ENCODE assay signal across 8 cellular contexts in the genomic region with DNA sequence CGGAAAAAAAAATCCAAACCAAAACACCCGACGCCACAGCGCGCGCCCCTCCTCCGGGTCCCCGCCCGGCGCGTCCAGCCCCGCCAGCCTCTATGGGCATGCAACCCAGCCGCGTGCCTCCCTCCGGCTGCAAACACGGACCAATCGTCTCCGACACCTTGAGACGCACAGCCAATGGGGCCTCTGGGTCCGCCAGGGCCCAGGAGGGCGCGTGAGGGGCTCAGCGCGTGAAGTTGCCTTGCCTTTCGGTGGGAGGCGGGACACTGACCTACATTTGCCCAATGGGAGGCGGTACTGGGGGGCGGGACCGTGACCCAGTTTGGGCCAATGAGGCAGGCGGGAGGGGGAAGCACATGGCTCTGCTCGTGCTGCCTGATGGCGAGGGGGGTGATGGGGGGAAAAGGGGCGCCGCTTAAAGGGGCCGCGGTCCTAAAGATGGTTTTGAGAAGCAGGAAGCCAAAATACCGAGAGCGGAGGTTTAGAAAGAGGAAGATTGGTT. TPM values are rescaled to one million over a fixed set of nuclear protein-coding genes. Genes with fewer than 3 reads are reported as not detected.
DNase-seq lines count a peak whose midpoint lies in the region; ATAC-seq, FAIRE-seq and TF ChIP-seq lines count a peak whose summit lies in the region.

No MANE protein-coding gene starts in this region.

- peak overlapping the region; percentile 15 to 76 (median 59); a peak in 4 of 6 replicates for H3K4me3 ChIP-seq in HepG2 (replicated peaks in 1 of 3; ENCODE audit: insufficient read depth in 1 of 3, low read depth in 2 of 3, low read length in 3 of 3)

- DNase-seq in C1 segment of cervical spinal cord (lab: John Stamatoyannopoulos, UW) (peak; percentile 92 to 100 (median 98)), NCI-H748 (lab: John Stamatoyannopoulos, UW; ENCODE audit: unreplicated experiment) (peak; percentile 100), dedifferentiated amniotic fluid mesenchymal stem cell (ENCODE audit: extremely low spot score) (peak; percentile 98), HepG2 (ENCODE audit: low spot score) (peak; percentile 96)
- peak; percentile 94 to 99 for DNase-seq in activated CD4-positive, alpha-beta T cell treated with anti-CD3 and anti-CD28 coated beads, Interleukin-2, amount 50 U/mL, for 24 hours (ENCODE audit: low read depth in 1 of 2, low spot score in 1 of 2)
- DNase-seq in stimulated activated CD4-positive, alpha-beta T cell treated with anti-CD3 and anti-CD28 coated beads, Interleukin-2, amount 100 ng/mL, for 48 hours = peak; percentile 94 to 95

- WGBS in HepG2 (ENCODE audit: low lambda C conversion rate) = 0% methylated on average over 10 of the region's 38 CpGs

- BruUV-seq in HepG2 (replicated peaks; lab: Mats Ljungman, UMichigan) = no TSS peak

- CTCF ChIA-PET in HepG2 (lab: Yijun Ruan, JAX; ENCODE audit: low intra/inter-chr PET ratio, low total read pairs) = interaction anchor here (0.6 to 0.9 kb wide), 2 partner anchors 9 to 23 kb away, joined by 3 read pairs; a partner anchor contains a TSS

- TF ChIP-seq POLR2A in HepG2 (IDR thresholded peaks at IDR 0.05; ENCODE audit: insufficient read depth in 1 of 2, low read depth in 2 of 2, low read length in 2 of 2) = peak in 1 of 2 experiments; percentile 45; a peak in 2 of 4 replicates

- peak overlapping the region; percentile 96 for H3K4me2 ChIP-seq in HepG2 (ENCODE audit: low read depth, low read length)

- ATAC-seq in GM19397 (IDR thresholded peaks at IDR 0.05; ENCODE audit: unreplicated experiment) = peak; percentile 76
- ATAC-seq in HG03558 (IDR thresholded peaks at IDR 0.05; ENCODE audit: extremely low read depth, unreplicated experiment) = peak; percentile 54
- peak; percentile 85 for ATAC-seq in HepG2

- in situ Hi-C loops in HepG2 (cut with HindIII; ENCODE audit: extremely low pct_ligation_motif_present, low pct_unique_long_range_greater_than_20kb) = no loop called here

- peak overlapping the region; percentile 49 for H3K9ac ChIP-seq in HepG2 (ENCODE audit: insufficient read depth, low read depth, low read length)

- TF ChIP-seq RAD21 in HepG2 (CRISPR knock-in tag; IDR thresholded peaks at IDR 0.05) = no peak

- H3K4me1 ChIP-seq in HepG2 (ENCODE audit: insufficient read depth, low read length) = peaks cover 70% of the 10 kb centered on the region

- H2AFZ ChIP-seq in HepG2 (ENCODE audit: low read length) = no peak overlapping the region

- TF ChIP-seq EP300 in HepG2 (IDR thresholded peaks at IDR 0.05; ENCODE audit: low read depth in 2 of 2, low read length in 2 of 2) (0 out of 4 replicates have a peak, but pooled peaks of 1 of the 2 experiments have one; percentile 20), HepG2 (CRISPR knock-in tag; IDR thresholded peaks at IDR 0.05; ENCODE audit: borderline replicate concordance) (peak; percentile 51; the same call in 1 of the 2 replicates)

- no peak for TF ChIP-seq CTCF in HepG2 (CRISPR knock-in tag; IDR thresholded peaks at IDR 0.05)

- FAIRE-seq in HepG2 (lab: Jason Lieb, UNC) = peak; percentile 84

- no peaks in the 10 kb centered on the region for H4K20me1 ChIP-seq in HepG2 (ENCODE audit: insufficient read depth, low read length)

- POLR2A ChIA-PET in HepG2 (lab: Yijun Ruan, JAX) = interaction anchor here (0.6 to 2.0 kb wide), 5 partner anchors 8 to 305 kb away, joined by 3 to 12 read pairs (median 4); a partner anchor contains a TSS

- no peaks in the 10 kb centered on the region for H3K36me3 ChIP-seq in HepG2 (replicated peaks in 1 of 2; ENCODE audit: control insufficient read depth in 1 of 2, insufficient read depth in 2 of 2, low read length in 2 of 2)

- H3K79me2 ChIP-seq in HepG2 (ENCODE audit: insufficient read depth, low read length) = no peaks in the 10 kb centered on the region

- intact Hi-C loops in HepG2 (cut with micrococcal nuclease; ENCODE audit: unreplicated experiment) = no loop called here

- H3K27ac ChIP-seq in HepG2 (ENCODE audit: extremely low read length, insufficient read depth, low read length) = peak overlapping the region; percentile 70

- H3K9me3 ChIP-seq in HepG2 (ENCODE audit: low read length) = no peaks in the 10 kb centered on the region

- H3K27me3 ChIP-seq in HepG2 (ENCODE audit: control insufficient read depth in 1 of 2, insufficient read depth in 2 of 2, low read length in 2 of 2) = peaks cover 0 to 8% of the 10 kb centered on the region in 2 experiments; a peak in 3 of 5 replicates

RNA-seq across cellular contexts. Expression of a gene that starts 0.3 kb away (rescaled TPM):
- 5.5 and 5.8 TPM in 2 replicates for total RNA-seq in HepG2 (2016; rRNA removed; fragmentation: Illumina TruSeq; extraction: Trizol)
- 2.6 and 4.6 TPM in 2 replicates for total RNA-seq in HepG2 (2016; cell fraction: cytosol; rRNA removed; fragmentation: Illumina TruSeq; extraction: Trizol; ENCODE audit: low read depth)
- 2.5 and 6.3 TPM in 2 replicates for total RNA-seq in HepG2 (2016; cell fraction: insoluble cytoplasmic fraction; rRNA removed; fragmentation: Illumina TruSeq; extraction: Trizol)
- total RNA-seq in HepG2 (2016; cell fraction: membrane; rRNA removed; fragmentation: Illumina TruSeq; extraction: Trizol) = 6.0 TPM in 2 replicates
- 2.5 and 2.9 TPM in 2 replicates for total RNA-seq in HepG2 (2016; cell fraction: nucleus; rRNA removed; fragmentation: Illumina TruSeq; extraction: Trizol)
- polyA plus RNA-seq in HepG2 (2011; rRNA removed) = 1.7 and 2.1 TPM in 2 replicates
- polyA plus RNA-seq in HepG2 (2011; cell fraction: cytosol; rRNA removed) = 2.1 and 2.5 TPM in 2 replicates
- 2.7 and 3.2 TPM in 2 replicates for polyA plus RNA-seq in HepG2 (2011; cell fraction: nucleus; rRNA removed)
- 3.6 and 3.7 TPM in 2 replicates for polyA plus RNA-seq in HepG2 (2012)
- polyA plus RNA-seq in HepG2 (2016; cell fraction: cytosol; fragmentation: Illumina TruSeq; extraction: Trizol; ENCODE audit: low read depth) = 2.3 and 2.6 TPM in 2 replicates
- polyA plus RNA-seq in HepG2 (2016; cell fraction: insoluble cytoplasmic fraction; fragmentation: Illumina TruSeq; extraction: Trizol; ENCODE audit: low read depth) = 5.2 and 5.4 TPM in 2 replicates
- polyA plus RNA-seq in HepG2 (2016; cell fraction: membrane; fragmentation: Illumina TruSeq; extraction: Trizol; ENCODE audit: low read depth) = 2.9 and 5.4 TPM in 2 replicates
- 5.1 and 6.2 TPM in 2 replicates for polyA plus RNA-seq in HepG2 (2016; cell fraction: nucleus; fragmentation: Illumina TruSeq; extraction: Trizol; ENCODE audit: insufficient read depth, low read depth)
- polyA minus RNA-seq in HepG2 (2011; rRNA and poly(A)+ RNA removed; ENCODE audit: low replicate concordance) = 2.0 and 5.8 TPM in 2 replicates
- polyA minus RNA-seq in HepG2 (2011; cell fraction: cytosol; rRNA and poly(A)+ RNA removed) = 2.3 and 2.7 TPM in 2 replicates
- 1.5 and 3.0 TPM in 2 replicates for polyA minus RNA-seq in HepG2 (2011; cell fraction: nucleus; rRNA and poly(A)+ RNA removed)

RNA-seq across cellular contexts. Expression of a gene that starts 8.5 kb away (rescaled TPM):
- total RNA-seq in HepG2 (2016; rRNA removed; fragmentation: Illumina TruSeq; extraction: Trizol) = 0.24 and 0.58 TPM in 2 replicates
- 0.79 and 0.91 TPM in 2 replicates for total RNA-seq in HepG2 (2016; cell fraction: cytosol; rRNA removed; fragmentation: Illumina TruSeq; extraction: Trizol; ENCODE audit: low read depth)
- total RNA-seq in HepG2 (2016; cell fraction: insoluble cytoplasmic fraction; rRNA removed; fragmentation: Illumina TruSeq; extraction: Trizol) = 0.48 TPM in 1 of 2 replicates, not detected in the other
- total RNA-seq in HepG2 (2016; cell fraction: membrane; rRNA removed; fragmentation: Illumina TruSeq; extraction: Trizol) = 0.38 and 0.62 TPM in 2 replicates
- not detected in 2 replicates for total RNA-seq in HepG2 (2016; cell fraction: nucleus; rRNA removed; fragmentation: Illumina TruSeq; extraction: Trizol)
- polyA plus RNA-seq in HepG2 (2011; rRNA removed) = 0.41 and 1.4 TPM in 2 replicates
- 0.36 and 0.54 TPM in 2 replicates for polyA plus RNA-seq in HepG2 (2011; cell fraction: cytosol; rRNA removed)
- polyA plus RNA-seq in HepG2 (2011; cell fraction: nucleus; rRNA removed) = 0.45 and 0.48 TPM in 2 replicates
- 1.5 and 2.9 TPM in 2 replicates for polyA plus RNA-seq in HepG2 (2012)
- polyA plus RNA-seq in HepG2 (2016; cell fraction: cytosol; fragmentation: Illumina TruSeq; extraction: Trizol; ENCODE audit: low read depth) = 0.82 and 1.7 TPM in 2 replicates
- polyA plus RNA-seq in HepG2 (2016; cell fraction: insoluble cytoplasmic fraction; fragmentation: Illumina TruSeq; extraction: Trizol; ENCODE audit: low read depth) = 0.37 and 0.38 TPM in 2 replicates
- polyA plus RNA-seq in HepG2 (2016; cell fraction: membrane; fragmentation: Illumina TruSeq; extraction: Trizol; ENCODE audit: low read depth) = 0.62 and 2.1 TPM in 2 replicates
- 0.72 and 1.3 TPM in 2 replicates for polyA plus RNA-seq in HepG2 (2016; cell fraction: nucleus; fragmentation: Illumina TruSeq; extraction: Trizol; ENCODE audit: insufficient read depth, low read depth)
- 0.08 and 3.7 TPM in 2 replicates for polyA minus RNA-seq in HepG2 (2011; rRNA and poly(A)+ RNA removed; ENCODE audit: low replicate concordance)
- not detected in 2 replicates for polyA minus RNA-seq in HepG2 (2011; cell fraction: cytosol; rRNA and poly(A)+ RNA removed)
- polyA minus RNA-seq in HepG2 (2011; cell fraction: nucleus; rRNA and poly(A)+ RNA removed) = not detected in 2 replicates

RNA-seq across cellular contexts. Expression of a gene that starts 18.2 kb away (rescaled TPM):
- total RNA-seq in HepG2 (2016; rRNA removed; fragmentation: Illumina TruSeq; extraction: Trizol) = 11.1 and 14.4 TPM in 2 replicates
- total RNA-seq in HepG2 (2016; cell fraction: cytosol; rRNA removed; fragmentation: Illumina TruSeq; extraction: Trizol; ENCODE audit: low read depth) = 5.0 and 6.0 TPM in 2 replicates
- total RNA-seq in HepG2 (2016; cell fraction: insoluble cytoplasmic fraction; rRNA removed; fragmentation: Illumina TruSeq; extraction: Trizol) = 8.9 and 15.9 TPM in 2 replicates
- total RNA-seq in HepG2 (2016; cell fraction: membrane; rRNA removed; fragmentation: Illumina TruSeq; extraction: Trizol) = 10.7 and 12.1 TPM in 2 replicates
- total RNA-seq in HepG2 (2016; cell fraction: nucleus; rRNA removed; fragmentation: Illumina TruSeq; extraction: Trizol) = 10.2 and 11.3 TPM in 2 replicates
- polyA plus RNA-seq in HepG2 (2011; rRNA removed) = 2.9 and 4.5 TPM in 2 replicates
- polyA plus RNA-seq in HepG2 (2011; cell fraction: cytosol; rRNA removed) = 2.2 and 3.8 TPM in 2 replicates
- polyA plus RNA-seq in HepG2 (2011; cell fraction: nucleus; rRNA removed) = 17.1 and 20.8 TPM in 2 replicates
- polyA plus RNA-seq in HepG2 (2012) = 2.8 and 3.1 TPM in 2 replicates
- polyA plus RNA-seq in HepG2 (2016; cell fraction: cytosol; fragmentation: Illumina TruSeq; extraction: Trizol; ENCODE audit: low read depth) = 3.0 and 3.7 TPM in 2 replicates
- polyA plus RNA-seq in HepG2 (2016; cell fraction: insoluble cytoplasmic fraction; fragmentation: Illumina TruSeq; extraction: Trizol; ENCODE audit: low read depth) = 10.5 and 14.1 TPM in 2 replicates
- polyA plus RNA-seq in HepG2 (2016; cell fraction: membrane; fragmentation: Illumina TruSeq; extraction: Trizol; ENCODE audit: low read depth) = 7.7 and 9.4 TPM in 2 replicates
- 24.3 and 24.6 TPM in 2 replicates for polyA plus RNA-seq in HepG2 (2016; cell fraction: nucleus; fragmentation: Illumina TruSeq; extraction: Trizol; ENCODE audit: insufficient read depth, low read depth)
- 11.6 and 13.3 TPM in 2 replicates for polyA minus RNA-seq in HepG2 (2011; rRNA and poly(A)+ RNA removed; ENCODE audit: low replicate concordance)
- 3.5 and 3.8 TPM in 2 replicates for polyA minus RNA-seq in HepG2 (2011; cell fraction: cytosol; rRNA and poly(A)+ RNA removed)
- polyA minus RNA-seq in HepG2 (2011; cell fraction: nucleus; rRNA and poly(A)+ RNA removed) = 9.0 and 10.2 TPM in 2 replicates

RNA-seq across cellular contexts. Expression of a gene that starts 18.5 kb away (rescaled TPM):
- total RNA-seq in HepG2 (2016; rRNA removed; fragmentation: Illumina TruSeq; extraction: Trizol) = 1,485 and 1,498 TPM in 2 replicates
- 2,025 and 2,222 TPM in 2 replicates for total RNA-seq in HepG2 (2016; cell fraction: cytosol; rRNA removed; fragmentation: Illumina TruSeq; extraction: Trizol; ENCODE audit: low read depth)
- 1,518 and 1,544 TPM in 2 replicates for total RNA-seq in HepG2 (2016; cell fraction: insoluble cytoplasmic fraction; rRNA removed; fragmentation: Illumina TruSeq; extraction: Trizol)
- 3,207 and 3,209 TPM in 2 replicates for total RNA-seq in HepG2 (2016; cell fraction: membrane; rRNA removed; fragmentation: Illumina TruSeq; extraction: Trizol)
- total RNA-seq in HepG2 (2016; cell fraction: nucleus; rRNA removed; fragmentation: Illumina TruSeq; extraction: Trizol) = 626 and 716 TPM in 2 replicates
- 1,639 and 1,894 TPM in 2 replicates for polyA plus RNA-seq in HepG2 (2011; rRNA removed)
- polyA plus RNA-seq in HepG2 (2011; cell fraction: cytosol; rRNA removed) = 2,410 and 2,836 TPM in 2 replicates
- polyA plus RNA-seq in HepG2 (2011; cell fraction: nucleus; rRNA removed) = 774 and 847 TPM in 2 replicates
- 1,965 and 2,530 TPM in 2 replicates for polyA plus RNA-seq in HepG2 (2012)
- 2,734 and 3,086 TPM in 2 replicates for polyA plus RNA-seq in HepG2 (2016; cell fraction: cytosol; fragmentation: Illumina TruSeq; extraction: Trizol; ENCODE audit: low read depth)
- 1,714 and 1,747 TPM in 2 replicates for polyA plus RNA-seq in HepG2 (2016; cell fraction: insoluble cytoplasmic fraction; fragmentation: Illumina TruSeq; extraction: Trizol; ENCODE audit: low read depth)
- 3,734 and 3,811 TPM in 2 replicates for polyA plus RNA-seq in HepG2 (2016; cell fraction: membrane; fragmentation: Illumina TruSeq; extraction: Trizol; ENCODE audit: low read depth)
- polyA plus RNA-seq in HepG2 (2016; cell fraction: nucleus; fragmentation: Illumina TruSeq; extraction: Trizol; ENCODE audit: insufficient read depth, low read depth) = 1,314 and 1,387 TPM in 2 replicates
- 713 and 1,028 TPM in 2 replicates for polyA minus RNA-seq in HepG2 (2011; rRNA and poly(A)+ RNA removed; ENCODE audit: low replicate concordance)
- 556 and 566 TPM in 2 replicates for polyA minus RNA-seq in HepG2 (2011; cell fraction: cytosol; rRNA and poly(A)+ RNA removed)
- polyA minus RNA-seq in HepG2 (2011; cell fraction: nucleus; rRNA and poly(A)+ RNA removed) = 180 and 193 TPM in 2 replicates

RNA-seq across cellular contexts. Expression of a gene that starts 22.6 kb away (rescaled TPM):
- 0.60 TPM in 1 of 2 replicates, not detected in the other for total RNA-seq in HepG2 (2016; rRNA removed; fragmentation: Illumina TruSeq; extraction: Trizol)
- total RNA-seq in HepG2 (2016; cell fraction: cytosol; rRNA removed; fragmentation: Illumina TruSeq; extraction: Trizol; ENCODE audit: low read depth) = not detected in 2 replicates
- total RNA-seq in HepG2 (2016; cell fraction: insoluble cytoplasmic fraction; rRNA removed; fragmentation: Illumina TruSeq; extraction: Trizol) = 0.30 TPM in 1 of 2 replicates, not detected in the other
- not detected in 2 replicates for total RNA-seq in HepG2 (2016; cell fraction: membrane; rRNA removed; fragmentation: Illumina TruSeq; extraction: Trizol)
- total RNA-seq in HepG2 (2016; cell fraction: nucleus; rRNA removed; fragmentation: Illumina TruSeq; extraction: Trizol) = 1.6 and 1.9 TPM in 2 replicates
- polyA plus RNA-seq in HepG2 (2011; rRNA removed) = 0.13 and 0.18 TPM in 2 replicates
- not detected in 2 replicates for polyA plus RNA-seq in HepG2 (2011; cell fraction: cytosol; rRNA removed)
- 1.7 and 1.8 TPM in 2 replicates for polyA plus RNA-seq in HepG2 (2011; cell fraction: nucleus; rRNA removed)
- 0.15 and 0.28 TPM in 2 replicates for polyA plus RNA-seq in HepG2 (2012)
- polyA plus RNA-seq in HepG2 (2016; cell fraction: cytosol; fragmentation: Illumina TruSeq; extraction: Trizol; ENCODE audit: low read depth) = not detected in 2 replicates
- polyA plus RNA-seq in HepG2 (2016; cell fraction: insoluble cytoplasmic fraction; fragmentation: Illumina TruSeq; extraction: Trizol; ENCODE audit: low read depth) = not detected in 2 replicates
- not detected in 2 replicates for polyA plus RNA-seq in HepG2 (2016; cell fraction: membrane; fragmentation: Illumina TruSeq; extraction: Trizol; ENCODE audit: low read depth)
- polyA plus RNA-seq in HepG2 (2016; cell fraction: nucleus; fragmentation: Illumina TruSeq; extraction: Trizol; ENCODE audit: insufficient read depth, low read depth) = 1.1 and 1.2 TPM in 2 replicates
- 0.28 and 0.52 TPM in 2 replicates for polyA minus RNA-seq in HepG2 (2011; rRNA and poly(A)+ RNA removed; ENCODE audit: low replicate concordance)
- not detected in 2 replicates for polyA minus RNA-seq in HepG2 (2011; cell fraction: cytosol; rRNA and poly(A)+ RNA removed)
- 3.6 and 6.2 TPM in 2 replicates for polyA minus RNA-seq in HepG2 (2011; cell fraction: nucleus; rRNA and poly(A)+ RNA removed)

Comparison
In these comparisons a context has a peak if more than half of its experiments do, and no peak if none do; other contexts are left out.
1. Peak in every context shown above with its lines: DNase-seq, ATAC-seq, H3K4me3 ChIP-seq and H3K27ac ChIP-seq.